ENCODE assay signal across 8 cellular contexts in the genomic region with DNA sequence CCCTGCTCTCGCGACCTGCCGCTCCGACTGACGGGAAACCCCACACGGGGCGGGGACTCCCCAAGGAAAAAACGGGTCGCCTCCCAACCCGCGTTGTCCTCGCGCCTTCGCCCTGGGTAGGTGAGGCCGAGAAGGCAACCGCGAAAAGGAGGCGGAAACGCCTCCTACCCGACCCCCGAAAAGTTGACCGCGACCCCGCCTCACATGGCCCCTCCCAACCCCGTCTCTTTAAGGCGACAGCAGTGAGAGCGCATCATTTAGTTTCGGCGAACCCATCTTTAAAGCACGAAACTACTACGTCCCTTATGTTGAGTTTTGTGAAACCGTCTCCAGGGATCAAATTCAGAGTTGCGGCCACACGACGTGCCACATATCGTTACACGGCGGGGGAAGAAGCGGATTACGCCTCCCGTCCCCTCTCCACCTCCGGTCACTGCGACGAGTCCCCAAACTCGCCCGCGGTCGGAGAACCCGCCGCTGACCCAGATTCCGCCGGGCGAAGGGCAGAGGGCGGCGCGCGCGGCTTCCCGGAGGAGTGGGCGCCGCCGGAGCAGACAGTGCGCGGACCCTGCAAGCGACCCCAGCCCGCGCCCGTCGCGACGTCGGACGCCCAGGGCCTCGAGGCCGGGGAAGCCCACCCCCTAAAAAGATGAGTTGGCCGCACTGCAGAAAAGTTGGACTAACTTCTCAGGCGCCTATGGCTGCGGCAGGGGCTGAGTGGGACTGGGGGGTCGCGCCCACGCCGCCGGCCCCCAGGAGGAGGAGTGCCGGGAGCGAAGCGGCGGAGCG. TPM values are rescaled to one million over a fixed set of nuclear protein-coding genes. Genes with fewer than 3 reads are reported as not detected.
DNase-seq lines count a peak whose midpoint lies in the region; ATAC-seq and TF ChIP-seq lines count a peak whose summit lies in the region.

No MANE protein-coding gene starts in this region.

- H3K4me3 ChIP-seq in stomach smooth muscle (ENCODE audit: low read length in 2 of 2): peak overlapping the region; percentile 86 to 92

- peak; percentile 41 for ATAC-seq in GM19455 (IDR thresholded peaks at IDR 0.05; ENCODE audit: unreplicated experiment)
- peak; percentile 67 for ATAC-seq in activated T-helper 17 cell treated with anti-CD3 and anti-CD28 coated beads, Interleukin-2, amount 50 U/mL, for 72 hours (replicated peaks)

- no peaks in the 10 kb centered on the region for H3K36me3 ChIP-seq in stomach smooth muscle (ENCODE audit: control insufficient read depth in 2 of 2, insufficient read depth in 2 of 2, low read length in 2 of 2)

- no peak for TF ChIP-seq CTCF in neural crest cell (conservative IDR thresholded peaks at IDR 0.05)

- peaks cover 49% of the 10 kb centered on the region for H3K36me3 Mint-ChIP-seq in activated T-helper 17 cell treated with anti-CD3 and anti-CD28 coated beads, Interleukin-2, amount 50 U/mL, for 72 hours (ENCODE audit: low read depth)
- H3K36me3 Mint-ChIP-seq in neural crest cell (ENCODE audit: low read depth): peaks cover 3% of the 10 kb centered on the region

- peak overlapping the region; percentile 93 to 95 for H3K9ac ChIP-seq in stomach smooth muscle (ENCODE audit: low read length in 2 of 2)

- peak overlapping the region; percentile 96 for H3K27ac ChIP-seq in stomach smooth muscle (ENCODE audit: low read length)

- no peak overlapping the region for H3K27ac Mint-ChIP-seq in activated T-helper 17 cell treated with anti-CD3 and anti-CD28 coated beads, Interleukin-2, amount 50 U/mL, for 72 hours
- peak overlapping the region; percentile 87 for H3K27ac Mint-ChIP-seq in neural crest cell (ENCODE audit: unreplicated experiment)

- H3K27me3 Mint-ChIP-seq in activated T-helper 17 cell treated with anti-CD3 and anti-CD28 coated beads, Interleukin-2, amount 50 U/mL, for 72 hours: no peaks in the 10 kb centered on the region
- no peaks in the 10 kb centered on the region for H3K27me3 Mint-ChIP-seq in neural crest cell (ENCODE audit: low read depth)

- no peaks in the 10 kb centered on the region for H3K27me3 ChIP-seq in stomach smooth muscle (ENCODE audit: control insufficient read depth in 1 of 2, insufficient read depth in 2 of 2, low read length in 2 of 2)

- H3K4me1 Mint-ChIP-seq in activated T-helper 17 cell treated with anti-CD3 and anti-CD28 coated beads, Interleukin-2, amount 50 U/mL, for 72 hours: peaks cover 5% of the 10 kb centered on the region
- peaks cover 16% of the 10 kb centered on the region for H3K4me1 Mint-ChIP-seq in neural crest cell

- no peak overlapping the region for H3K4me3 Mint-ChIP-seq in activated T-helper 17 cell treated with anti-CD3 and anti-CD28 coated beads, Interleukin-2, amount 50 U/mL, for 72 hours
- no peak overlapping the region for H3K4me3 Mint-ChIP-seq in neural crest cell

- no peaks in the 10 kb centered on the region for H3K9me3 ChIP-seq in stomach smooth muscle (ENCODE audit: control insufficient read depth in 2 of 2, low read length in 2 of 2)

- DNase-seq in CMK (ENCODE audit: low read depth) (peak; percentile 79), HS-27A (ENCODE audit: low read depth) (peak; percentile 55), RPMI8226 (peak; percentile 90), fibroblast of the conjunctiva (ENCODE audit: low read depth) (peak; percentile 55), neural crest cell (ENCODE audit: low read depth, low spot score) (peak; percentile 50)

- peaks cover 13% of the 10 kb centered on the region for H3K4me1 ChIP-seq in stomach smooth muscle (ENCODE audit: control insufficient read depth, insufficient read depth, low read length)

- no peaks in the 10 kb centered on the region for H3K9me3 Mint-ChIP-seq in activated T-helper 17 cell treated with anti-CD3 and anti-CD28 coated beads, Interleukin-2, amount 50 U/mL, for 72 hours
- H3K9me3 Mint-ChIP-seq in neural crest cell: no peaks in the 10 kb centered on the region

RNA-seq across cellular contexts. Expression of a gene that starts 1.1 kb away (rescaled TPM):
- total RNA-seq in activated T-helper 17 cell treated with anti-CD3 and anti-CD28 coated beads, Interleukin-2, amount 50 U/mL, for 72 hours: 100 to 1,000 TPM; 162 to 166 TPM
- 110 and 114 TPM in 2 replicates for total RNA-seq in neural crest cell

RNA-seq across cellular contexts. Expression of a gene that starts 22.7 kb away (rescaled TPM):
- not detected for total RNA-seq in activated T-helper 17 cell treated with anti-CD3 and anti-CD28 coated beads, Interleukin-2, amount 50 U/mL, for 72 hours
- 28.9 and 31.9 TPM in 2 replicates for total RNA-seq in neural crest cell

RNA-seq across cellular contexts. Expression of a gene that starts 34.0 kb away (rescaled TPM):
- total RNA-seq in activated T-helper 17 cell treated with anti-CD3 and anti-CD28 coated beads, Interleukin-2, amount 50 U/mL, for 72 hours: 100 to 1,000 TPM in 1 of 2 donors, 10 to 100 TPM in 1; 96.3 to 149 TPM
- 142 and 145 TPM in 2 replicates for total RNA-seq in neural crest cell

RNA-seq across cellular contexts. Expression of a gene that starts 37.7 kb away (rescaled TPM):
- 1 to 10 TPM; 1.4 to 3.6 TPM for total RNA-seq in activated T-helper 17 cell treated with anti-CD3 and anti-CD28 coated beads, Interleukin-2, amount 50 U/mL, for 72 hours
- 15.0 and 16.1 TPM in 2 replicates for total RNA-seq in neural crest cell

RNA-seq across cellular contexts. Expression of a gene that starts 47.5 kb away (rescaled TPM):
- total RNA-seq in activated T-helper 17 cell treated with anti-CD3 and anti-CD28 coated beads, Interleukin-2, amount 50 U/mL, for 72 hours: 10 to 100 TPM in 1 of 2 donors, 1 to 10 TPM in 1; 3.7 to 12.4 TPM
- total RNA-seq in neural crest cell: 3.7 and 5.0 TPM in 2 replicates

Comparison
In these comparisons a context has a peak if more than half of its experiments do, and no peak if none do; other contexts are left out.
1. Peak in every context shown above with its lines: DNase-seq, ATAC-seq, H3K4me3 ChIP-seq and H3K27ac ChIP-seq.
2. RNA of a gene that starts 22.7 kb away (total RNA-seq): 28.9 to 31.9 TPM in neural crest cell; not detected in activated T-helper 17 cell treated with anti-CD3 and anti-CD28 coated beads, Interleukin-2, amount 50 U/mL, for 72 hours; every median in the first group is over 10 times any median in the second.